In genomic region chr10:116477989-116478615, GRCh38 we compare ENCODE assay signal across 19 cellular contexts.
"Had no signal": no experiment of that assay in that cellular context is flagged by ENCODE, and none has a peak within 500 bp of the region (broad histone marks: within the 10 kb centered on the region; RNA-seq: fewer than 3 reads in every experiment).

No MANE protein-coding gene starts in this region.

- H3K36me3 ChIP-seq: left lung, ovary, prostate gland, thoracic aorta, upper lobe of left lung had no signal

- H3K27me3 Mint-ChIP-seq: activated CD4-positive, alpha-beta memory T cell treated with anti-CD3 and anti-CD28 coated beads for 36 hours; activated naive CD4-positive, alpha-beta T cell treated with anti-CD3 and anti-CD28 coated beads, Interleukin-2, amount 10 ng/mL, durations not matched to agents 7 days and 5 days had no signal

- H3K4me3 ChIP-seq: hepatocyte, left lung, lung, ovary, prostate gland, thoracic aorta, upper lobe of left lung had no signal

- H3K79me2 ChIP-seq: hepatocyte had no signal

- H3K4me1 Mint-ChIP-seq: activated naive CD4-positive, alpha-beta T cell treated with anti-CD3 and anti-CD28 coated beads, Interleukin-2, amount 10 ng/mL, durations not matched to agents 7 days and 5 days; immature natural killer cell; natural killer cell; T-helper 17 cell had no signal

- H3K9me3 ChIP-seq: left lung, ovary, prostate gland, thoracic aorta, upper lobe of left lung had no signal

- H3K4me3 Mint-ChIP-seq: activated CD4-positive, alpha-beta memory T cell treated with anti-CD3 and anti-CD28 coated beads for 36 hours; activated naive CD4-positive, alpha-beta T cell treated with anti-CD3 and anti-CD28 coated beads, Interleukin-2, amount 10 ng/mL, durations not matched to agents 7 days and 5 days; activated T-cell treated with anti-CD3 and anti-CD28 coated beads, Interleukin-2, amount 50 U/mL, for 72 hours; immature natural killer cell; natural killer cell; T-helper 17 cell had no signal

- H3K27me3 ChIP-seq: hepatocyte, left lung, ovary, upper lobe of left lung had no signal

- H3K4me2 ChIP-seq: hepatocyte had no signal

- DNase-seq: activated CD4-positive, alpha-beta memory T cell treated with anti-CD3 and anti-CD28 coated beads for 36 hours; activated CD4-positive, alpha-beta T cell treated with anti-CD3 and anti-CD28 coated beads for 4 hours; activated CD4-positive, CD25-positive, alpha-beta regulatory T cell; activated effector memory CD4-positive, alpha-beta T cell treated with Interleukin-2 at 50 U/mL for 16 hours; activated naive CD4-positive, alpha-beta T cell treated with anti-CD3 and anti-CD28 coated beads, Interleukin-2, amount 10 ng/mL, durations not matched to agents 7 days and 5 days; activated T-cell treated with anti-CD3 and anti-CD28 coated beads, Interleukin-2, amount 50 U/mL, for 72 hours; immature natural killer cell; kidney glomerular epithelial cell; left lung; natural killer cell; ovary; stimulated activated CD4-positive, alpha-beta T cell treated with anti-CD3 and anti-CD28 coated beads, Interleukin-4, amount 100 ng/mL, for 4 hours; SW 1271; T-helper 17 cell; upper lobe of left lung had no signal

- ATAC-seq: activated T-cell treated with anti-CD3 and anti-CD28 coated beads, Interleukin-2, amount 50 U/mL, for 72 hours; left lung; natural killer cell; T-helper 17 cell had no signal

- H2AFZ ChIP-seq: hepatocyte had no signal

- H3K27ac Mint-ChIP-seq: activated CD4-positive, alpha-beta memory T cell treated with anti-CD3 and anti-CD28 coated beads for 36 hours; activated naive CD4-positive, alpha-beta T cell treated with anti-CD3 and anti-CD28 coated beads, Interleukin-2, amount 10 ng/mL, durations not matched to agents 7 days and 5 days; activated T-cell treated with anti-CD3 and anti-CD28 coated beads, Interleukin-2, amount 50 U/mL, for 72 hours; immature natural killer cell; natural killer cell; T-helper 17 cell had no signal

- H3K27ac ChIP-seq: hepatocyte, left lung, ovary, prostate gland, thoracic aorta, upper lobe of left lung had no signal

- H3K4me1 ChIP-seq: left lung, prostate gland, upper lobe of left lung had no signal

- H3K36me3 Mint-ChIP-seq: activated CD4-positive, alpha-beta memory T cell treated with anti-CD3 and anti-CD28 coated beads for 36 hours; activated naive CD4-positive, alpha-beta T cell treated with anti-CD3 and anti-CD28 coated beads, Interleukin-2, amount 10 ng/mL, durations not matched to agents 7 days and 5 days; immature natural killer cell; natural killer cell had no signal
